ENCODE assay signal across 14 cellular contexts in the genomic region with DNA sequence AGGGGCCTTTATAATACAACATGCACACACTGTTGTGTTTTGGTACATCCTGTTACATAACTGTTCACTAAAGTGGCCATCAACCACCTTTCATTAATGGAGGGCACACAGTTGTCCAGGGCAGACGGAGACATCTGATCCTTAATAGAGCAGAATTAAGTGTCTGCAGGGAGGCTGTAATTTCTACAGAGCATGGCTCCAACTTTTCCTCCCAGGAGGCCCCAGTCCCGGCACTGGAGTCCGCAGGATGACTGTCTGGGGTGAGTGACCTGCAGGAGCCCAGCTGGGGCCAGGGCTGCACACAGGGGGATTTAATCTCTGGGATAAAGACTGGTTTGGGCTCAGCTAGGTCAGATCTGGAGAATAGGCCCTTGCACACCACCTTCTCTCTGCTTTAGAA.
A peak's percentile ranks its signal among the peaks of the same experiment; 100 is the strongest.
DNase-seq lines count a peak whose midpoint lies in the region; ATAC-seq and TF ChIP-seq lines count a peak whose summit lies in the region.
"Had no signal": no experiment of that assay in that cellular context is flagged by ENCODE, and none has a peak within 500 bp of the region (broad histone marks: within the 10 kb centered on the region; RNA-seq: fewer than 3 reads in every experiment).

No MANE protein-coding gene starts in this region.

- H3K9ac ChIP-seq in rectal smooth muscle tissue (ENCODE audit: low read length) (no peak overlapping the region), colonic mucosa (ENCODE audit: low read depth in 2 of 2, low read length in 2 of 2) (no peak overlapping the region), SK-N-SH (no peak overlapping the region)

- H3K4me1 ChIP-seq in Panc1 (ENCODE audit: control insufficient read depth, insufficient read depth, low read length) (peaks cover 37% of the 10 kb centered on the region), left ventricle myocardium inferior (peaks cover 77% of the 10 kb centered on the region), rectal smooth muscle tissue (ENCODE audit: control insufficient read depth, insufficient read depth, low read length) (peaks cover 51% of the 10 kb centered on the region), colonic mucosa (no peaks in the 10 kb centered on the region), SK-N-SH (ENCODE audit: control insufficient read depth in 1 of 2, insufficient read depth in 2 of 2, low read depth in 1 of 2, low read length in 1 of 2) (peaks cover 38 to 55% of the 10 kb centered on the region in 2 experiments)

- DNase-seq in Panc1 (ENCODE audit: low read depth, low spot score) (no peak), left ventricle myocardium inferior (peak; percentile 27), colonic mucosa (no peak), HK-2 (ENCODE audit: unreplicated experiment) (no peak), SK-N-SH (no peak)
- DNase-seq: activated B cell treated with CpG ODN at 0.5 μM for 24 hours; activated CD8-positive, alpha-beta memory T cell treated with anti-CD3 and anti-CD28 coated beads, Interleukin-2, amount 10 ng/mL, durations not matched to agents 7 days and 5 days; NCI-H1092; stimulated activated CD4-positive, alpha-beta T cell treated with anti-CD3 and anti-CD28 coated beads, Interleukin-4, amount 100 ng/mL, for 1 hour; T-cell had no signal

- BruUV-seq in Panc1 (replicated peaks; lab: Mats Ljungman, UMichigan) = no TSS peak

- peaks cover 3% of the 10 kb centered on the region for H3F3A ChIP-seq in SK-N-SH (replicated peaks; ENCODE audit: insufficient read depth)

- H3K36me3 ChIP-seq in Panc1 (ENCODE audit: control insufficient read depth, insufficient read depth, low read length) = no peaks in the 10 kb centered on the region
- H3K36me3 ChIP-seq in left ventricle myocardium inferior = no peaks in the 10 kb centered on the region
- H3K36me3 ChIP-seq in rectal smooth muscle tissue (ENCODE audit: control insufficient read depth, insufficient read depth, low read length) = no peaks in the 10 kb centered on the region
- no peaks in the 10 kb centered on the region for H3K36me3 ChIP-seq in colonic mucosa
- H3K36me3 ChIP-seq in SK-N-SH (replicated peaks in 1 of 2; ENCODE audit: control insufficient read depth in 1 of 2, insufficient read depth in 2 of 2, low read length in 1 of 2) = no peaks in the 10 kb centered on the region
- H3K36me3 ChIP-seq: ascending aorta had no signal

- no peaks in the 10 kb centered on the region for H3K79me2 ChIP-seq in SK-N-SH (ENCODE audit: insufficient read depth)

- H3K4me3 ChIP-seq in Panc1 (ENCODE audit: low read depth in 2 of 2, low read length in 2 of 2) (no peak overlapping the region), left ventricle myocardium inferior (no peak overlapping the region), rectal smooth muscle tissue (ENCODE audit: low read length) (no peak overlapping the region), colonic mucosa (no peak overlapping the region), SK-N-SH (ENCODE audit: low read depth in 2 of 2, low read length in 1 of 2) (no peak overlapping the region)
- H3K4me3 ChIP-seq: ascending aorta had no signal

- in situ Hi-C loops in Panc1 (cut with HindIII; ENCODE audit: low pct_unique_long_range_greater_than_20kb, low sequenced_read_pairs) = no loop called here

- H3K27me3 ChIP-seq in Panc1 (ENCODE audit: control insufficient read depth, insufficient read depth, low read length) (no peaks in the 10 kb centered on the region), left ventricle myocardium inferior (ENCODE audit: low read depth) (no peaks in the 10 kb centered on the region), rectal smooth muscle tissue (ENCODE audit: control insufficient read depth, insufficient read depth, low read length) (no peaks in the 10 kb centered on the region), colonic mucosa (no peaks in the 10 kb centered on the region), SK-N-SH (ENCODE audit: insufficient read depth) (no peaks in the 10 kb centered on the region)
- H3K27me3 ChIP-seq: ascending aorta had no signal

- no peak overlapping the region for H2AFZ ChIP-seq in SK-N-SH (ENCODE audit: low read depth)

- TF ChIP-seq CTCF in 22Rv1 (IDR thresholded peaks at IDR 0.05) = no peak
- TF ChIP-seq CTCF in Panc1 (IDR thresholded peaks at IDR 0.05) = no peak
- TF ChIP-seq CTCF in left ventricle myocardium inferior (IDR thresholded peaks at IDR 0.05; ENCODE audit: borderline replicate concordance) = no peak
- no peak for TF ChIP-seq CTCF in colonic mucosa (IDR thresholded peaks at IDR 0.05)
- TF ChIP-seq CTCF in SK-N-SH (IDR thresholded peaks at IDR 0.05) = no peak

- intact Hi-C loops in Panc1 (cut with micrococcal nuclease; ENCODE audit: unreplicated experiment) (no loop called here), left ventricle myocardium inferior (cut with micrococcal nuclease) (loop anchor here (5.0 kb wide), 1 partner anchor 47 kb away; no protein-coding TSS in a partner anchor), colonic mucosa (cut with DNase I) (no loop called here)

- peak overlapping the region; percentile 96 for H3K27ac ChIP-seq in 22Rv1
- peak overlapping the region; percentile 68 for H3K27ac ChIP-seq in Panc1 (ENCODE audit: low read length)
- peak overlapping the region; percentile 89 for H3K27ac ChIP-seq in left ventricle myocardium inferior (replicated peaks)
- H3K27ac ChIP-seq in rectal smooth muscle tissue (ENCODE audit: low read depth, low read length) = peak overlapping the region; percentile 80
- no peak overlapping the region for H3K27ac ChIP-seq in colonic mucosa
- H3K27ac ChIP-seq in SK-N-SH (ENCODE audit: low read depth in 2 of 2, low read length in 1 of 2) = peak overlapping the region in 1 of 2 experiments; percentile 90; a peak in 2 of 4 replicates

- no peaks in the 10 kb centered on the region for H4K20me1 ChIP-seq in SK-N-SH (ENCODE audit: insufficient read depth)

- POLR2A ChIA-PET in Panc1 (lab: Charles Lee) (no interaction called here), SK-N-SH (lab: Yijun Ruan, JAX) (interaction anchor here (1.1 to 1.8 kb wide), 2 partner anchors 18 to 128 kb away, joined by 3 to 7 read pairs; no protein-coding TSS in a partner anchor)

- ATAC-seq in Panc1 = no peak
- no peak for ATAC-seq in GM19397 (IDR thresholded peaks at IDR 0.05; ENCODE audit: unreplicated experiment)
- ATAC-seq: activated CD8-positive, alpha-beta memory T cell treated with anti-CD3 and anti-CD28 coated beads, Interleukin-2, amount 10 ng/mL, durations not matched to agents 7 days and 5 days; T-cell had no signal

- no peaks in the 10 kb centered on the region for H3K9me2 ChIP-seq in SK-N-SH

- TF ChIP-seq RAD21 in SK-N-SH (IDR thresholded peaks at IDR 0.05; ENCODE audit: low read length) = no peak

- no peaks in the 10 kb centered on the region for H3K9me3 ChIP-seq in Panc1 (ENCODE audit: control insufficient read depth, insufficient read depth, low read depth, low read length)
- H3K9me3 ChIP-seq in left ventricle myocardium inferior (replicated peaks) = no peaks in the 10 kb centered on the region
- H3K9me3 ChIP-seq in colonic mucosa = no peaks in the 10 kb centered on the region
- H3K9me3 ChIP-seq in SK-N-SH = no peaks in the 10 kb centered on the region
- H3K9me3 ChIP-seq: ascending aorta had no signal

- WGBS in SK-N-SH (ENCODE audit: low lambda C conversion rate) = 86% methylated on average over 1 of the region's 3 CpGs

- CTCF ChIA-PET in Panc1 (lab: Charles Lee) = no interaction called here
- CTCF ChIA-PET in SK-N-SH (lab: Yijun Ruan, JAX) = interaction anchor here (1.4 to 2.9 kb wide), 4 partner anchors 14 to 264 kb away, joined by 4 to 11 read pairs (median 6); no protein-coding TSS in a partner anchor

- TF ChIP-seq EP300 in SK-N-SH (IDR thresholded peaks at IDR 0.05; ENCODE audit: borderline replicate concordance in 1 of 2, low read depth in 1 of 2, low read length in 1 of 2) = no peak

- no peak overlapping the region for H3K4me2 ChIP-seq in SK-N-SH

TF ChIP-seq in SK-N-SH, 30 proteins besides CTCF, POLR2A, EP300 and RAD21:
- TF ChIP-seq MXI1 (IDR thresholded peaks at IDR 0.05; ENCODE audit: low read depth, low read length) = no peak
- TF ChIP-seq USF2 (IDR thresholded peaks at IDR 0.05; ENCODE audit: borderline replicate concordance, low read depth, low read length) = no peak
- no peak for TF ChIP-seq YY1 (IDR thresholded peaks at IDR 0.05; ENCODE audit: low read depth)
- TF ChIP-seq NFIC (IDR thresholded peaks at IDR 0.05; ENCODE audit: borderline replicate concordance) = no peak
- no peak for TF ChIP-seq GABPA (IDR thresholded peaks at IDR 0.05; ENCODE audit: low read depth)
- TF ChIP-seq, protein P1, sequence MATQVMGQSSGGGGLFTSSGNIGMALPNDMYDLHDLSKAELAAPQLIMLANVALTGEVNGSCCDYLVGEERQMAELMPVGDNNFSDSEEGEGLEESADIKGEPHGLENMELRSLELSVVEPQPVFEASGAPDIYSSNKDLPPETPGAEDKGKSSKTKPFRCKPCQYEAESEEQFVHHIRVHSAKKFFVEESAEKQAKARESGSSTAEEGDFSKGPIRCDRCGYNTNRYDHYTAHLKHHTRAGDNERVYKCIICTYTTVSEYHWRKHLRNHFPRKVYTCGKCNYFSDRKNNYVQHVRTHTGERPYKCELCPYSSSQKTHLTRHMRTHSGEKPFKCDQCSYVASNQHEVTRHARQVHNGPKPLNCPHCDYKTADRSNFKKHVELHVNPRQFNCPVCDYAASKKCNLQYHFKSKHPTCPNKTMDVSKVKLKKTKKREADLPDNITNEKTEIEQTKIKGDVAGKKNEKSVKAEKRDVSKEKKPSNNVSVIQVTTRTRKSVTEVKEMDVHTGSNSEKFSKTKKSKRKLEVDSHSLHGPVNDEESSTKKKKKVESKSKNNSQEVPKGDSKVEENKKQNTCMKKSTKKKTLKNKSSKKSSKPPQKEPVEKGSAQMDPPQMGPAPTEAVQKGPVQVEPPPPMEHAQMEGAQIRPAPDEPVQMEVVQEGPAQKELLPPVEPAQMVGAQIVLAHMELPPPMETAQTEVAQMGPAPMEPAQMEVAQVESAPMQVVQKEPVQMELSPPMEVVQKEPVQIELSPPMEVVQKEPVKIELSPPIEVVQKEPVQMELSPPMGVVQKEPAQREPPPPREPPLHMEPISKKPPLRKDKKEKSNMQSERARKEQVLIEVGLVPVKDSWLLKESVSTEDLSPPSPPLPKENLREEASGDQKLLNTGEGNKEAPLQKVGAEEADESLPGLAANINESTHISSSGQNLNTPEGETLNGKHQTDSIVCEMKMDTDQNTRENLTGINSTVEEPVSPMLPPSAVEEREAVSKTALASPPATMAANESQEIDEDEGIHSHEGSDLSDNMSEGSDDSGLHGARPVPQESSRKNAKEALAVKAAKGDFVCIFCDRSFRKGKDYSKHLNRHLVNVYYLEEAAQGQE (IDR thresholded peaks at IDR 0.05; ENCODE audit: low read depth, low read length) = no peak
